8 cellular contexts compared by ENCODE assay signal in the genomic region with DNA sequence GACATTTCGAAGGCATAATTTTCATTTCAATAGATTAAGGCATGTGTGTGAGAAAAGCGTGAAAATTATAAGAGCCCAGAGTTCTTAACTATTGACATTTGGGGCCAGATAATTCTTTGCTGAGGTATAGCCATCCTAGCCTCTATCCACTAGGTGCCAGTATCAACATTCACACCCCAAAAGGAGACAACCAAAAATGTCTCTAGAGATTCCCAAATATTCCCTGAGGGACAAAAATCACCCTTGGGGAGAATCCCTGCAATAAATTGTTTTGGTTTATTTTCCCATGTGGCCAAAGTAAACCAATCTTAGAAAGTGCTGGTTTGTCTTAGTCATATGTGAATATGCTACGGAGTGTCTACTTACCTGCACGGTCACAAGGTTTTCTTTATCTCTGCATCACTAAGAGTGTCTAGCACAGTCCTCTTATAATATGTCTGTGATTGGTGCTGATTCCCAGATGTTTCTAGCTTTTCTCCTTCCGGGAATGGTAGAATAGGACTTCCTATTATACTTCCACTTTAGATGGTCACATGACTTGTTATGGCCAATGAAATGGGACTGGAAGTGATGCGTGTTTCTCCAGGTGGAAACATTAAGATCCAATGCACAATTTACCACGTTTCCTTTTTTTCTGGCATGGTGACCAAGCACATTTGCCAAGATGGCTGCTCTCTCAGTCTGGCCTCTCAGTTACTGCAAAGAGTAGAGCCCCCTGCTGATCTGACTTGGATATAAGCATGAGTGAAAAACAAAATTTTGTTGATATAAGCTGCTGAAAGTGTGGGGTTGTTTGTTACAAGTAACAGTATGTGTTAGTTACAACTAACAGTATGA. TPM values are rescaled to one million over a fixed set of nuclear protein-coding genes. Genes with fewer than 3 reads are reported as not detected.
DNase-seq lines count a peak whose midpoint lies in the region; ATAC-seq and TF ChIP-seq lines count a peak whose summit lies in the region.

No MANE protein-coding gene starts in this region.

- H3K4me3 Mint-ChIP-seq in GM23338 (peak overlapping the region; percentile 48; the same call in 1 of the 3 replicates), osteocyte (ENCODE audit: unreplicated experiment) (no peak overlapping the region)

- intact Hi-C loops in posterior vena cava (cut with DNase I) = no loop called here

- H3F3A ChIP-seq in GM23338 (replicated peaks; ENCODE audit: low read depth) = no peaks in the 10 kb centered on the region; the same call in 1 of the 2 replicates

- DNase-seq in SIG-M5 treated with dmso at 0.1 percent for 504 hours (lab: John Stamatoyannopoulos, UW; ENCODE audit: unreplicated experiment) (peak; percentile 19), SIG-M5 (lab: John Stamatoyannopoulos, UW) (no peak), GM23338 (ENCODE audit: low spot score) (peak; percentile 54), foreskin keratinocyte (no peak), posterior vena cava (ENCODE audit: low spot score) (no peak), osteocyte (ENCODE audit: extremely low spot score, unreplicated experiment) (no peak)
- DNase-seq in activated T-cell treated with anti-CD3 and anti-CD28 coated beads, Interleukin-2, amount 50 U/mL, for 48 hours = no peak

- no peaks in the 10 kb centered on the region for H3K36me3 ChIP-seq in GM23338 (ENCODE audit: insufficient read depth)

- H2AFZ ChIP-seq in GM23338 = peak overlapping the region; percentile 24

- H3K4me1 ChIP-seq in GM23338 (ENCODE audit: insufficient read depth) (peaks cover 14% of the 10 kb centered on the region), foreskin keratinocyte (peaks cover 3% of the 10 kb centered on the region)

- H3K4me1 Mint-ChIP-seq in GM23338 (peaks cover 15% of the 10 kb centered on the region), osteocyte (ENCODE audit: unreplicated experiment) (no peaks in the 10 kb centered on the region)

- peak overlapping the region; percentile 97 for H3K27ac ChIP-seq in GM23338 (ENCODE audit: low read depth)
- H3K27ac ChIP-seq in foreskin keratinocyte = no peak overlapping the region

- peak; percentile 63 to 69 for TF ChIP-seq CTCF in GM23338 (conservative IDR thresholded peaks at IDR 0.05; ENCODE audit: low read depth in 2 of 2)
- peak; percentile 22; the same call in 1 of the 2 replicates for TF ChIP-seq CTCF in LNCAP (IDR thresholded peaks at IDR 0.05)
- TF ChIP-seq CTCF in foreskin keratinocyte (conservative IDR thresholded peaks at IDR 0.05) = peak; percentile 54
- TF ChIP-seq CTCF in osteocyte (IDR thresholded peaks at IDR 0.05) = no peak

- H3K4me2 ChIP-seq in GM23338 = peak overlapping the region; percentile 61

- peaks cover 4% of the 10 kb centered on the region for H3K27me3 Mint-ChIP-seq in GM23338 (ENCODE audit: insufficient read depth, low read depth, poor library complexity)
- peaks cover 34% of the 10 kb centered on the region for H3K27me3 Mint-ChIP-seq in osteocyte (ENCODE audit: unreplicated experiment)

- no peaks in the 10 kb centered on the region for H4K20me1 ChIP-seq in GM23338 (replicated peaks; ENCODE audit: insufficient read depth)

- ATAC-seq in GM23338 = peak; percentile 41
- ATAC-seq in foreskin keratinocyte = no peak

- peaks cover 4% of the 10 kb centered on the region; the same call in 1 of the 2 replicates for H3K9me2 ChIP-seq in GM23338 (ENCODE audit: insufficient read depth)

- H3K27ac Mint-ChIP-seq in GM23338 = peak overlapping the region; percentile 95
- no peak overlapping the region for H3K27ac Mint-ChIP-seq in osteocyte (ENCODE audit: unreplicated experiment)

- no peaks in the 10 kb centered on the region for H3K79me2 ChIP-seq in GM23338 (replicated peaks; ENCODE audit: insufficient read depth)

- H3K27me3 ChIP-seq in GM23338 (ENCODE audit: insufficient read depth) (no peaks in the 10 kb centered on the region), foreskin keratinocyte (peaks cover 19% of the 10 kb centered on the region)

- H3K9me3 Mint-ChIP-seq in GM23338 (no peaks in the 10 kb centered on the region; the same call in 1 of the 3 replicates), osteocyte (ENCODE audit: unreplicated experiment) (no peaks in the 10 kb centered on the region)

- peak overlapping the region; percentile 28 for H3K4me3 ChIP-seq in GM23338

- H3K36me3 Mint-ChIP-seq in GM23338 (ENCODE audit: low read depth) (peaks cover 3% of the 10 kb centered on the region; the same call in 1 of the 3 replicates), osteocyte (ENCODE audit: unreplicated experiment) (no peaks in the 10 kb centered on the region)

TF ChIP-seq in GM23338, 12 proteins besides CTCF, POLR2A, EP300 and RAD21 (continues in another document):
- TF ChIP-seq, protein P1, sequence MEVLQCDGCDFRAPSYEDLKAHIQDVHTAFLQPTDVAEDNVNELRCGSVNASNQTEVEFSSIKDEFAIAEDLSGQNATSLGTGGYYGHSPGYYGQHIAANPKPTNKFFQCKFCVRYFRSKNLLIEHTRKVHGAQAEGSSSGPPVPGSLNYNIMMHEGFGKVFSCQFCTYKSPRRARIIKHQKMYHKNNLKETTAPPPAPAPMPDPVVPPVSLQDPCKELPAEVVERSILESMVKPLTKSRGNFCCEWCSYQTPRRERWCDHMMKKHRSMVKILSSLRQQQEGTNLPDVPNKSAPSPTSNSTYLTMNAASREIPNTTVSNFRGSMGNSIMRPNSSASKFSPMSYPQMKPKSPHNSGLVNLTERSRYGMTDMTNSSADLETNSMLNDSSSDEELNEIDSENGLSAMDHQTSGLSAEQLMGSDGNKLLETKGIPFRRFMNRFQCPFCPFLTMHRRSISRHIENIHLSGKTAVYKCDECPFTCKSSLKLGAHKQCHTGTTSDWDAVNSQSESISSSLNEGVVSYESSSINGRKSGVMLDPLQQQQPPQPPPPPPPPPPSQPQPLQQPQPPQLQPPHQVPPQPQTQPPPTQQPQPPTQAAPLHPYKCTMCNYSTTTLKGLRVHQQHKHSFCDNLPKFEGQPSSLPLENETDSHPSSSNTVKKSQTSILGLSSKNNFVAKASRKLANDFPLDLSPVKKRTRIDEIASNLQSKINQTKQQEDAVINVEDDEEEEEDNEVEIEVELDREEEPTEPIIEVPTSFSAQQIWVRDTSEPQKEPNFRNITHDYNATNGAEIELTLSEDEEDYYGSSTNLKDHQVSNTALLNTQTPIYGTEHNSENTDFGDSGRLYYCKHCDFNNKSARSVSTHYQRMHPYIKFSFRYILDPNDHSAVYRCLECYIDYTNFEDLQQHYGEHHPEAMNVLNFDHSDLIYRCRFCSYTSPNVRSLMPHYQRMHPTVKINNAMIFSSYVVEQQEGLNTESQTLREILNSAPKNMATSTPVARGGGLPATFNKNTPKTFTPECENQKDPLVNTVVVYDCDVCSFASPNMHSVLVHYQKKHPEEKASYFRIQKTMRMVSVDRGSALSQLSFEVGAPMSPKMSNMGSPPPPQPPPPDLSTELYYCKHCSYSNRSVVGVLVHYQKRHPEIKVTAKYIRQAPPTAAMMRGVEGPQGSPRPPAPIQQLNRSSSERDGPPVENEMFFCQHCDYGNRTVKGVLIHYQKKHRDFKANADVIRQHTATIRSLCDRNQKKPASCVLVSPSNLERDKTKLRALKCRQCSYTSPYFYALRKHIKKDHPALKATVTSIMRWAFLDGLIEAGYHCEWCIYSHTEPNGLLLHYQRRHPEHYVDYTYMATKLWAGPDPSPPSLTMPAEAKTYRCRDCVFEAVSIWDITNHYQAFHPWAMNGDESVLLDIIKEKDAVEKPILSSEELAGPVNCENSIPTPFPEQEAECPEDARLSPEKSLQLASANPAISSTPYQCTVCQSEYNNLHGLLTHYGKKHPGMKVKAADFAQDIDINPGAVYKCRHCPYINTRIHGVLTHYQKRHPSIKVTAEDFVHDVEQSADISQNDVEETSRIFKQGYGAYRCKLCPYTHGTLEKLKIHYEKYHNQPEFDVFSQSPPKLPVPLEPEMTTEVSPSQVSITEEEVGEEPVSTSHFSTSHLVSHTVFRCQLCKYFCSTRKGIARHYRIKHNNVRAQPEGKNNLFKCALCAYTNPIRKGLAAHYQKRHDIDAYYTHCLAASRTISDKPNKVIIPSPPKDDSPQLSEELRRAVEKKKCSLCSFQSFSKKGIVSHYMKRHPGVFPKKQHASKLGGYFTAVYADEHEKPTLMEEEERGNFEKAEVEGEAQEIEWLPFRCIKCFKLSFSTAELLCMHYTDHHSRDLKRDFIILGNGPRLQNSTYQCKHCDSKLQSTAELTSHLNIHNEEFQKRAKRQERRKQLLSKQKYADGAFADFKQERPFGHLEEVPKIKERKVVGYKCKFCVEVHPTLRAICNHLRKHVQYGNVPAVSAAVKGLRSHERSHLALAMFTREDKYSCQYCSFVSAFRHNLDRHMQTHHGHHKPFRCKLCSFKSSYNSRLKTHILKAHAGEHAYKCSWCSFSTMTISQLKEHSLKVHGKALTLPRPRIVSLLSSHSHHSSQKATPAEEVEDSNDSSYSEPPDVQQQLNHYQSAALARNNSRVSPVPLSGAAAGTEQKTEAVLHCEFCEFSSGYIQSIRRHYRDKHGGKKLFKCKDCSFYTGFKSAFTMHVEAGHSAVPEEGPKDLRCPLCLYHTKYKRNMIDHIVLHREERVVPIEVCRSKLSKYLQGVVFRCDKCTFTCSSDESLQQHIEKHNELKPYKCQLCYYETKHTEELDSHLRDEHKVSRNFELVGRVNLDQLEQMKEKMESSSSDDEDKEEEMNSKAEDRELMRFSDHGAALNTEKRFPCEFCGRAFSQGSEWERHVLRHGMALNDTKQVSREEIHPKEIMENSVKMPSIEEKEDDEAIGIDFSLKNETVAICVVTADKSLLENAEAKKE (CRISPR knock-in tag; IDR thresholded peaks at IDR 0.05) = no peak
- TF ChIP-seq JUNB (IDR thresholded peaks at IDR 0.05; ENCODE audit: unreplicated experiment) (no peak), EZH2 (IDR thresholded peaks at IDR 0.05; ENCODE audit: low read depth, unreplicated experiment) (no peak), CREB1 (CRISPR knock-in tag; IDR thresholded peaks at IDR 0.05; ENCODE audit: low read depth) (no peak), ZNF331 (CRISPR knock-in tag; IDR thresholded peaks at IDR 0.05; ENCODE audit: low read depth) (no peak), EZH2phosphoT487 (IDR thresholded peaks at IDR 0.05; ENCODE audit: unreplicated experiment) (no peak), ZNF114 (CRISPR knock-in tag; IDR thresholded peaks at IDR 0.05) (no peak), STAT1 (IDR thresholded peaks at IDR 0.05; ENCODE audit: unreplicated experiment) (no peak)

RNA-seq across cellular contexts. Expression of gene KBTBD8, which starts 8.0 kb away (rescaled TPM):
- 19.9 and 20.2 TPM in 2 replicates for total RNA-seq in GM23338 (2014; rRNA removed; shearing (Covaris generic))
- polyA plus RNA-seq in GM23338 (2016; fragmentation: Nextera tagmentation; extraction: Ambion mirVana) = 3.0 and 3.5 TPM in 2 replicates
- 4.4 and 4.5 TPM in 2 replicates for total RNA-seq in foreskin keratinocyte
- 0.75 and 1.0 TPM in 2 replicates for polyA plus RNA-seq in foreskin keratinocyte
- 1 to 10 TPM; 1.9 to 2.3 TPM for total RNA-seq in posterior vena cava
- total RNA-seq in osteocyte = 0.37 and 0.75 TPM in 2 replicates

Comparison
In these comparisons a context has a peak if more than half of its experiments do, and no peak if none do; other contexts are left out.
1. DNase-seq: peak in SIG-M5 treated with dmso at 0.1 percent for 504 hours (single experiment) and GM23338 (single experiment); none in SIG-M5 (single experiment), foreskin keratinocyte (0 of 2), posterior vena cava (single experiment), osteocyte (single experiment) and activated T-cell treated with anti-CD3 and anti-CD28 coated beads, Interleukin-2, amount 50 U/mL, for 48 hours (0 of 2).